In the genomic region with DNA sequence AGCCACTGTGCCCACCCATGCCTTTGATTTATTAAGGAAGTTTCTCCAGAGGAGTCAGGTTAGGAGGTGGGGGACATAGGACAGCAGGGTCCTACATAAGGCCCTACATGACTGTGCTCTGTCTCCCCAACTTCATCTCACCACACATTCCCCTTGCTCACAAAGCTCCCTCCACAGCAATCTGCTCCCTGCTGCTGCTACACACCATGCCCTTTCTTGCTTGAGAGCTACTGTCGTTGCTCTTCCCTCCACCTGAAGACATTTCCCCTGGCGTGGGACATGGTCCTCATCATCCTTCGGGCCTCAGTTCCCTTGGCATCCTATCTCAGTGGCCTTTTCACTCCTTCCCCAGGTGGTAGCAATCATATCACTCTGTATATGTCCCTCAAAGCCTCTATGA, we compare ENCODE assay signal across 18 cellular contexts.
"Had no signal": no experiment of that assay in that cellular context is flagged by ENCODE, and none has a peak within 500 bp of the region (broad histone marks: within the 10 kb centered on the region; RNA-seq: fewer than 3 reads in every experiment).

No MANE protein-coding gene starts in this region.

- DNase-seq: KBM-7, MV-4-11, NCI-H1048, NCI-H1105, NCI-H1417, NCI-H1436 treated with DMSO at 0.1 percent for 48 hours, NCI-H1694, NCI-H187 treated with DMSO at 0.1 percent for 48 hours, NCI-H2029 treated with DMSO at 0.1 percent for 48 hours, NCI-H2227 treated with DMSO at 0.1 percent for 48 hours, NCI-H524, NCI-H526 treated with DMSO at 0.1 percent for 48 hours, NCI-H748 treated with DMSO at 0.1 percent for 48 hours, PC-3, SHP77 treated with DMSO at 0.1 percent for 48 hours, SJCRH30 had no signal

- H3K27ac ChIP-seq: HL-60, SJCRH30 had no signal

- H3K4me3 ChIP-seq: SJCRH30 had no signal

- H3K36me3 ChIP-seq: SJCRH30 had no signal

- FAIRE-seq: HTR-8/SVneo had no signal

- H3K9me3 ChIP-seq: SJCRH30 had no signal

- H3K27me3 ChIP-seq: SJCRH30 had no signal
